8 cellular contexts compared by ENCODE assay signal in the genomic region with DNA sequence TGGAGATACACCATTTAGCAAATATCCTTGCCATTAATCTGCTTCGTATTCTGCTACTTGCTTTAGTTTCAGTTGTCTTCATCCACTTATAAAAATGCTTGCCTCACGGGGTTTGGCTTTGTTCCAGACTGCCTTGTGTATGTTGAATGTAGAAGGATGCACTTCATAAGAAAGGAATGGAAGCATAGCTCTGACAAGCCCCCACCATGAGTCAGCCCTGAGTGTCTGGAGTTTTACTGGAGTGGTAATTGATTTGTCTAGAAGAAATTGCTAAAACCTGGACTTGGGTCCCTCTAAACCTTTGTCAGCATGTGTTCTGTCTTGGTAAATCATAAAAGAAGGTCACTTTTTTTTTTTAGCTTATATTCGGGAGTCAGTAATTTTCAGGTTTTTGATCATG. TPM values are rescaled to one million over a fixed set of nuclear protein-coding genes. Genes with fewer than 3 reads are reported as not detected.
DNase-seq lines count a peak whose midpoint lies in the region; ATAC-seq and TF ChIP-seq lines count a peak whose summit lies in the region.

No MANE protein-coding gene starts in this region.

- no peaks in the 10 kb centered on the region for H3K9me3 Mint-ChIP-seq in glutamatergic neuron (ENCODE audit: unreplicated experiment)

- TF ChIP-seq CTCF in AG04449 (IDR thresholded peaks at IDR 0.05; ENCODE audit: insufficient read depth, low read length, missing control alignments): no peak
- TF ChIP-seq CTCF in RWPE1 (conservative IDR thresholded peaks at IDR 0.05; ENCODE audit: low read depth): no peak
- no peak for TF ChIP-seq CTCF in glutamatergic neuron (IDR thresholded peaks at IDR 0.05; ENCODE audit: partially characterized antibody, unreplicated experiment)

- peaks cover 1% of the 10 kb centered on the region for H3K27me3 Mint-ChIP-seq in glutamatergic neuron (ENCODE audit: unreplicated experiment)

- no peaks in the 10 kb centered on the region for H3K36me3 Mint-ChIP-seq in glutamatergic neuron (ENCODE audit: unreplicated experiment)

- no peak overlapping the region for H3K4me3 ChIP-seq in AG04449 (ENCODE audit: low read depth, low read length)

- H3K4me3 Mint-ChIP-seq in glutamatergic neuron (ENCODE audit: unreplicated experiment): no peak overlapping the region

- H3K27ac ChIP-seq in RWPE1: no peak overlapping the region

- no peak overlapping the region for H3K27ac Mint-ChIP-seq in glutamatergic neuron (ENCODE audit: unreplicated experiment)

- no peaks in the 10 kb centered on the region for H3K4me1 Mint-ChIP-seq in glutamatergic neuron (ENCODE audit: low read depth, unreplicated experiment)

- POLR2A ChIA-PET in AG04449 (lab: Yijun Ruan, JAX): interaction anchor here (0.6 kb wide), 1 partner anchor 229 kb away, joined by 4 read pairs; no protein-coding TSS in a partner anchor
- POLR2A ChIA-PET in RWPE1 (lab: Yijun Ruan, JAX; ENCODE audit: low non-redundant PET): no interaction called here

- DNase-seq in AG04449 (ENCODE audit: low read depth, low spot score) (peak; percentile 99), HK-2 (ENCODE audit: unreplicated experiment) (peak; percentile 82), RWPE1 (ENCODE audit: low spot score) (peak; percentile 99), foreskin melanocyte (peak; percentile 95), glutamatergic neuron (no peak)

- CTCF ChIA-PET in AG04449 (lab: Yijun Ruan, JAX): interaction anchor here (0.8 to 11.2 kb wide), 10 partner anchors 11 to 333 kb away, joined by 3 to 333 read pairs (median 14); no protein-coding TSS in a partner anchor
- CTCF ChIA-PET in RWPE1 (lab: Yijun Ruan, JAX): interaction anchor here (0.6 to 2.4 kb wide), 6 partner anchors 16 to 330 kb away, joined by 3 to 11 read pairs (median 4); no protein-coding TSS in a partner anchor

- ATAC-seq in HG03095 (IDR thresholded peaks at IDR 0.05; ENCODE audit: unreplicated experiment) (no peak), GM18498 (IDR thresholded peaks at IDR 0.05; ENCODE audit: unreplicated experiment) (no peak), HG03520 (IDR thresholded peaks at IDR 0.05; ENCODE audit: unreplicated experiment) (no peak)

RNA-seq across cellular contexts. Expression of gene TEX48, which starts 4.6 kb away (rescaled TPM):
- total RNA-seq in glutamatergic neuron (ENCODE audit: unreplicated experiment): not detected

RNA-seq across cellular contexts. Expression of gene TEX53, which starts 19.8 kb away (rescaled TPM):
- total RNA-seq in glutamatergic neuron (ENCODE audit: unreplicated experiment): not detected
